In the genomic region with DNA sequence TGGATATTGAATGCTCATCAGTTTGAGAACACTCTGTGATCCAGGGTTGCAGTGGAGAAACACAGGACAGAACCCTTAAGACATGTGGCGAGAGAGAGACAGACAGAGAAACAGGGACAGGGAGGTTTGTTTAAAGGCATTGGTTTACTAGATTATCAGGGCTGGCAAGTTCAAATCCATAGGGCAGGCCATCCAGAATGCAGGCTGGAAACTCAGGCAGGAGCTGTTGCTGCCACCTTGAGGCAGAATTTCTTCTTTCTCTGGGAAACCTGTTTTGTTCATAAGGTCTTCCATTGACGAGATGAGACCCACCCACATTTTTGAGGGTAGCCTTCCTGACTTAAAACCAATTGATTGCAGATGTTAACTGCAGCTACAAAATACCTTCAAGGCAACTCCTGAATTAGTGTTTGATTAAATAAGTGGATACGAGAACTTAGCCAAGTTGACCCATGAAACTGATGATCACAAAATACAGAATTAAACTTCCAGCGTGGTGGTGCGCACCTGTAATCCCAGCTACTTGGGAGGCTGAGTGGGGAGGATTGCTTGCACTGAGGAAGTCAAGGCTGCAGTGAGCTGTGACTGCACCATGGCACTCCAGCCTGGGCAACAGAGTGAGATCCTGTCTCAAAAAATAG, we compare ENCODE assay signal across 8 cellular contexts. TPM values are rescaled to one million over a fixed set of nuclear protein-coding genes. Genes with fewer than 3 reads are reported as not detected.
DNase-seq lines count a peak whose midpoint lies in the region; ATAC-seq and TF ChIP-seq lines count a peak whose summit lies in the region.

No MANE protein-coding gene starts in this region.

- no peak overlapping the region for H3K27ac ChIP-seq in GM23338 (ENCODE audit: low read depth)

- H2AFZ ChIP-seq in GM23338, result no peak overlapping the region

- peak; percentile 83 for TF ChIP-seq CTCF in BE2C (IDR thresholded peaks at IDR 0.05; ENCODE audit: low read depth, low read length)
- TF ChIP-seq CTCF in GM23338 (conservative IDR thresholded peaks at IDR 0.05; ENCODE audit: low read depth in 2 of 2), result peak; percentile 61 to 72
- peak; percentile 57 to 64 for TF ChIP-seq CTCF in brain (conservative IDR thresholded peaks at IDR 0.05)

- H3K36me3 ChIP-seq in BE2C (no peaks in the 10 kb centered on the region), GM23338 (ENCODE audit: insufficient read depth) (no peaks in the 10 kb centered on the region)

- H3K9me2 ChIP-seq in GM23338 (ENCODE audit: insufficient read depth), result no peaks in the 10 kb centered on the region

- H3K27me3 ChIP-seq in BE2C, result peaks cover 3% of the 10 kb centered on the region; the same call in 1 of the 2 replicates
- H3K27me3 ChIP-seq in GM23338 (ENCODE audit: insufficient read depth), result peaks cover 5% of the 10 kb centered on the region

- no peaks in the 10 kb centered on the region; the same call in 1 of the 2 replicates for H3K4me1 ChIP-seq in BE2C
- H3K4me1 ChIP-seq in GM23338 (ENCODE audit: insufficient read depth), result peaks cover 6% of the 10 kb centered on the region; the same call in 1 of the 2 replicates

- peak; percentile 56 for ATAC-seq in GM23338
- ATAC-seq in GM18873 (IDR thresholded peaks at IDR 0.05; ENCODE audit: low FRiP score, unreplicated experiment), result no peak
- ATAC-seq in GM21367 (IDR thresholded peaks at IDR 0.05; ENCODE audit: unreplicated experiment), result no peak
- ATAC-seq in HG03097 (IDR thresholded peaks at IDR 0.05; ENCODE audit: low FRiP score, unreplicated experiment), result no peak

- H3K27me3 Mint-ChIP-seq in GM23338 (ENCODE audit: insufficient read depth, low read depth, poor library complexity) (peaks cover 13% of the 10 kb centered on the region), brain (peaks cover 5% of the 10 kb centered on the region)

- no peak overlapping the region for H3K27ac Mint-ChIP-seq in GM23338
- peak overlapping the region in 2 of 5 experiments; percentile 0 to 14 for H3K27ac Mint-ChIP-seq in brain

- H3K9me3 Mint-ChIP-seq in GM23338 (peaks cover 25% of the 10 kb centered on the region), brain (peaks cover 0 to 6% (median 3%) of the 10 kb centered on the region in 5 experiments)

- H3K36me3 Mint-ChIP-seq in GM23338 (ENCODE audit: low read depth) (peaks cover 2% of the 10 kb centered on the region; the same call in 1 of the 3 replicates), brain (no peaks in the 10 kb centered on the region)

- DNase-seq in BE2C (peak; percentile 60), GM23338 (ENCODE audit: low spot score) (peak; percentile 77), NCI-H510A (lab: John Stamatoyannopoulos, UW) (peak; percentile 16), kidney glomerular epithelial cell (lab: John Stamatoyannopoulos, UW) (peak; percentile 38)

- no peak overlapping the region for H3K4me3 Mint-ChIP-seq in GM23338
- H3K4me3 Mint-ChIP-seq in brain, result no peak overlapping the region

- H3K4me3 ChIP-seq in BE2C (ENCODE audit: low read depth, low read length) (no peak overlapping the region), GM23338 (no peak overlapping the region)

- H3K4me2 ChIP-seq in GM23338, result no peak overlapping the region

- no peaks in the 10 kb centered on the region for H3K9me3 ChIP-seq in BE2C

- H3K79me2 ChIP-seq in GM23338 (replicated peaks; ENCODE audit: insufficient read depth), result no peaks in the 10 kb centered on the region

- no peaks in the 10 kb centered on the region for H3F3A ChIP-seq in GM23338 (replicated peaks; ENCODE audit: low read depth)

- no peaks in the 10 kb centered on the region for H4K20me1 ChIP-seq in GM23338 (replicated peaks; ENCODE audit: insufficient read depth)

- peaks cover 4% of the 10 kb centered on the region; the same call in 2 of the 3 replicates for H3K4me1 Mint-ChIP-seq in GM23338
- peaks cover 10% of the 10 kb centered on the region for H3K4me1 Mint-ChIP-seq in brain

TF ChIP-seq in GM23338, 12 proteins besides CTCF, POLR2A, EP300 and RAD21:
- no peak for TF ChIP-seq ZNF331 (CRISPR knock-in tag; IDR thresholded peaks at IDR 0.05; ENCODE audit: low read depth)
- no peak for TF ChIP-seq POLR2AphosphoS5 (IDR thresholded peaks at IDR 0.05; ENCODE audit: low read depth)

RNA-seq across cellular contexts. Expression of gene NSUN2, which starts 55.9 kb away (rescaled TPM):
- 121 TPM for polyA plus RNA-seq in BE2C (2012; ENCODE audit: insufficient read depth, insufficient read length, low read depth)
- 110 and 112 TPM in 2 replicates for total RNA-seq in GM23338 (2014; rRNA removed; shearing (Covaris generic))
- polyA plus RNA-seq in GM23338 (2016; fragmentation: Nextera tagmentation; extraction: Ambion mirVana) (59.3 and 65.4 TPM in 2 replicates), brain (ENCODE audit: insufficient read depth, low read depth, low replicate concordance) (27.8 TPM)

RNA-seq across cellular contexts. Expression of gene SRD5A1, which starts 56.3 kb away (rescaled TPM):
- 10.0 TPM for polyA plus RNA-seq in BE2C (2012; ENCODE audit: insufficient read depth, insufficient read length, low read depth)
- 69.6 and 87.3 TPM in 2 replicates for total RNA-seq in GM23338 (2014; rRNA removed; shearing (Covaris generic))
- polyA plus RNA-seq in GM23338 (2016; fragmentation: Nextera tagmentation; extraction: Ambion mirVana) (17.9 and 18.2 TPM in 2 replicates), brain (ENCODE audit: insufficient read depth, low read depth, low replicate concordance) (32.4 TPM)

Comparison
In these comparisons a context has a peak if more than half of its experiments do, and no peak if none do; other contexts are left out.
1. DNase-seq: peak in every context shown above with its lines; median percentile 77 in GM23338; 60 in BE2C; 38 in kidney glomerular epithelial cell; 16 in NCI-H510A.